In genomic region chr3:141052570-141053069, GRCh38 we compare ENCODE assay signal across 10 cellular contexts. TPM values are rescaled to one million over a fixed set of nuclear protein-coding genes. Genes with fewer than 3 reads are reported as not detected.
DNase-seq lines count a peak whose midpoint lies in the region; ATAC-seq lines count a peak whose summit lies in the region.
"Had no signal": no experiment of that assay in that cellular context is flagged by ENCODE, and none has a peak within 500 bp of the region (broad histone marks: within the 10 kb centered on the region; RNA-seq: fewer than 3 reads in every experiment).

No MANE protein-coding gene starts in this region.

- H4K20me1 ChIP-seq in Karpas-422 (ENCODE audit: insufficient read depth, low read depth, low read length): no peaks in the 10 kb centered on the region

- H3K27me3 ChIP-seq in muscle layer of duodenum (ENCODE audit: low read depth, low read length) (peaks cover 20% of the 10 kb centered on the region), Karpas-422 (ENCODE audit: low read length) (no peaks in the 10 kb centered on the region)

- DNase-seq in stimulated activated naive CD8-positive, alpha-beta T cell treated with anti-CD3 and anti-CD28 coated beads, Interleukin-15, amount 100 ng/mL, for 72 hours: no peak
- no peak for DNase-seq in stimulated activated naive CD8-positive, alpha-beta T cell treated with anti-CD3 and anti-CD28 coated beads, Interleukin-15, Interleukin-2, amounts not matched to agents 100 U/mL and 50 U/mL, for 24 hours
- no peak for DNase-seq in central memory CD8-positive, alpha-beta T cell (ENCODE audit: low spot score in 2 of 2)
- DNase-seq in amniotic stem cell (lab: John Stamatoyannopoulos, UW) (no peak), Karpas-422 (no peak), NOMO-1 (lab: John Stamatoyannopoulos, UW; ENCODE audit: unreplicated experiment in 2 of 2) (no peak)
- DNase-seq in stimulated activated CD4-positive, alpha-beta T cell treated with anti-CD3 and anti-CD28 coated beads, Interleukin-4, amount 100 ng/mL, for 24 hours: no peak
- DNase-seq: left colon had no signal

- H3K36me3 Mint-ChIP-seq in central memory CD8-positive, alpha-beta T cell (ENCODE audit: insufficient read depth): no peaks in the 10 kb centered on the region

- peaks cover 76% of the 10 kb centered on the region for H3K27me3 Mint-ChIP-seq in stimulated activated naive CD8-positive, alpha-beta T cell treated with anti-CD3 and anti-CD28 coated beads, Interleukin-15, amount 100 ng/mL, for 72 hours
- H3K27me3 Mint-ChIP-seq in central memory CD8-positive, alpha-beta T cell: peaks cover 75% of the 10 kb centered on the region

- H3K9me3 ChIP-seq in muscle layer of duodenum (ENCODE audit: control insufficient read depth in 1 of 2, low read length in 2 of 2): no peaks in the 10 kb centered on the region
- no peaks in the 10 kb centered on the region for H3K9me3 ChIP-seq in Karpas-422 (ENCODE audit: low read length)

- H3K9me2 ChIP-seq in Karpas-422 (replicated peaks; ENCODE audit: insufficient read depth, low read length): no peaks in the 10 kb centered on the region

- ATAC-seq in stimulated activated naive CD8-positive, alpha-beta T cell treated with anti-CD3 and anti-CD28 coated beads, Interleukin-15, amount 100 ng/mL, for 72 hours: no peak
- ATAC-seq in stimulated activated naive CD8-positive, alpha-beta T cell treated with anti-CD3 and anti-CD28 coated beads, Interleukin-15, Interleukin-2, amounts not matched to agents 100 U/mL and 50 U/mL, for 24 hours: no peak
- ATAC-seq in central memory CD8-positive, alpha-beta T cell (replicated peaks; ENCODE audit: extremely low read depth, poor library complexity, severe bottlenecking): no peak
- ATAC-seq: left colon had no signal

- peak overlapping the region; percentile 51 to 79 for H3K4me3 ChIP-seq in muscle layer of duodenum (ENCODE audit: low read depth in 1 of 2, low read length in 2 of 2)
- no peak overlapping the region for H3K4me3 ChIP-seq in Karpas-422 (ENCODE audit: low read length)

- H3K27ac ChIP-seq in muscle layer of duodenum (ENCODE audit: low read length) (no peak overlapping the region), Karpas-422 (ENCODE audit: low read length) (no peak overlapping the region)

- no peaks in the 10 kb centered on the region for H3K79me2 ChIP-seq in Karpas-422 (ENCODE audit: low read length)

- no peak overlapping the region for H2AFZ ChIP-seq in Karpas-422 (ENCODE audit: low read length)

- H3K4me2 ChIP-seq in Karpas-422 (ENCODE audit: low read depth, low read length, poor library complexity, severe bottlenecking): no peak overlapping the region

- H3K36me3 ChIP-seq in muscle layer of duodenum (ENCODE audit: control insufficient read depth in 1 of 2, insufficient read depth in 2 of 2, low read length in 2 of 2): no peaks in the 10 kb centered on the region
- H3K36me3 ChIP-seq in Karpas-422 (ENCODE audit: insufficient read depth, low read length): no peaks in the 10 kb centered on the region

- H3K4me3 Mint-ChIP-seq in stimulated activated naive CD8-positive, alpha-beta T cell treated with anti-CD3 and anti-CD28 coated beads, Interleukin-15, amount 100 ng/mL, for 72 hours: peak overlapping the region; percentile 54 to 55
- peak overlapping the region; percentile 36 for H3K4me3 Mint-ChIP-seq in central memory CD8-positive, alpha-beta T cell

- no peak overlapping the region for H3K27ac Mint-ChIP-seq in stimulated activated naive CD8-positive, alpha-beta T cell treated with anti-CD3 and anti-CD28 coated beads, Interleukin-15, amount 100 ng/mL, for 72 hours
- no peak overlapping the region for H3K27ac Mint-ChIP-seq in central memory CD8-positive, alpha-beta T cell (ENCODE audit: low read depth)
- H3K27ac Mint-ChIP-seq: T-helper 1 cell treated with Interleukin-12 subunit alpha and Interleukin-12 subunit beta and Interleukin-4 antibody, amounts not matched to agents 30 μg/mL and 1 μg/mL, for 36 hours had no signal

- H3K9ac ChIP-seq in Karpas-422 (ENCODE audit: low read length): no peak overlapping the region

- peaks cover 22% of the 10 kb centered on the region for H3K4me1 Mint-ChIP-seq in stimulated activated naive CD8-positive, alpha-beta T cell treated with anti-CD3 and anti-CD28 coated beads, Interleukin-15, amount 100 ng/mL, for 72 hours
- H3K4me1 Mint-ChIP-seq in central memory CD8-positive, alpha-beta T cell: peaks cover 5% of the 10 kb centered on the region

- no peaks in the 10 kb centered on the region for H3K9me3 Mint-ChIP-seq in stimulated activated naive CD8-positive, alpha-beta T cell treated with anti-CD3 and anti-CD28 coated beads, Interleukin-15, amount 100 ng/mL, for 72 hours
- no peaks in the 10 kb centered on the region for H3K9me3 Mint-ChIP-seq in central memory CD8-positive, alpha-beta T cell
- H3K9me3 Mint-ChIP-seq: T-helper 1 cell treated with Interleukin-12 subunit alpha and Interleukin-12 subunit beta and Interleukin-4 antibody, amounts not matched to agents 30 μg/mL and 1 μg/mL, for 36 hours had no signal

- peaks cover 0 to 17% of the 10 kb centered on the region in 2 donors for H3K4me1 ChIP-seq in muscle layer of duodenum (ENCODE audit: control insufficient read depth in 1 of 2, insufficient read depth in 2 of 2, low read length in 2 of 2)
- H3K4me1 ChIP-seq in Karpas-422 (ENCODE audit: low read length): no peaks in the 10 kb centered on the region

RNA-seq across cellular contexts. Expression of gene SPSB4, which starts 1.5 kb away (rescaled TPM):
- total RNA-seq in Karpas-422 (2014; rRNA removed; shearing (Covaris generic); ENCODE audit: low replicate concordance): not detected in 2 replicates
